ENCODE assay signal across 9 cellular contexts in the genomic region with DNA sequence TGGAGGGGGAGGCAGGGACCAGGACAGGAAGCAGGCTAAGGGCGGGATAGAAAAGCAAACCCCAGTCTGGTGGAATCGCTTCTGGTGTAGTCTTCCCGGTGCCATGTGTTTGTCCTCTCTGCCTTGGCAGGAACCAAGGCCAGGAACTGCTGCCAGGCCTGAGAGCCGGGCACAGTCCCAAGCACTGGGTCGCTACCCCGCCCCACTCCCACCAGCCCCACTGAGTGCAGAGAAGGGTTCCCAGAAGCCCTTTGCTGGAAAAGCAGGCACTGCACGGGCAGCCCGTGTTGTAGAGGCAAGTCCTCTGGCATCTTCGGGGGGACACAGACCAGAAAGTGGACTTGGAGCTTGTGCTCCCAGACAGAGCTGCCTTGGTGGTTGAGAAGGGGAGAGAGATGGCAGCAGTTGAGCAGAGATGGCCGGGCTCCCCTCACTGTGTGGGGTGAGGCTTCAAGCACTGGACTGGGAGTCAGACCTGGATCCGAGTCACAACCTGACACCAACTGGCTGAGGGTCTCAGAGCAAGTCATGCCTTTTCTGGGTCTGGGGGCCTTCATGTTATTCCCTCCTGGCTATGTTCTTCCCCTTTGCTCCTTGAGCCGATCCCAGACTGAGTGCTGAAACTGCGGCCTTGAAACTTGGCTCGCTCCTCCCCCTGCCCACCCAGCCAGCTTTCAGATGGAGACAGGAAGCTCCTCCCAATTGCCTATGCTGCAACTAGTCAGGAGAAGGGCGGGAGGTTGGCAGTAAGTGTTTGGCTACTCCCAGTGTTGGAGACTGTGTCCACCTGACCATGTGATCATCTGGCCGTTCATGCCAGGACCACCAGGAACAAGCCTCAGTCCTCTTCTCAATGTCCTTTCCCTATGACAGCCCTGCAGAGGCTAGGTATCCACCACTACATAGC. TPM values are rescaled to one million over a fixed set of nuclear protein-coding genes. Genes with fewer than 3 reads are reported as not detected.
DNase-seq lines count a peak whose midpoint lies in the region; ATAC-seq and TF ChIP-seq lines count a peak whose summit lies in the region.
"Had no signal": no experiment of that assay in that cellular context is flagged by ENCODE, and none has a peak within 500 bp of the region (broad histone marks: within the 10 kb centered on the region; RNA-seq: fewer than 3 reads in every experiment).

No MANE protein-coding gene starts in this region.

- H2BK15ac ChIP-seq in IMR-90 (ENCODE audit: low read depth, low read length) = no peak overlapping the region

- H3K27me3 Mint-ChIP-seq in activated naive CD8-positive, alpha-beta T cell treated with anti-CD3 and anti-CD28 coated beads for 36 hours = peaks cover 3% of the 10 kb centered on the region

- 0 out of 2 replicates have a peak, but pooled peaks cover 3% of the 10 kb centered on the region for H3K9me1 ChIP-seq in IMR-90 (ENCODE audit: insufficient read depth, low read length)

- TF ChIP-seq POLR2A in IMR-90 (IDR thresholded peaks at IDR 0.05; ENCODE audit: low read depth, low read length) = no peak

- H3K18ac ChIP-seq in IMR-90 (ENCODE audit: low read depth, low read length) = no peak overlapping the region

- peak; percentile 50 for ATAC-seq in IMR-90 (ENCODE audit: low read depth)
- ATAC-seq in GM21717 (IDR thresholded peaks at IDR 0.05; ENCODE audit: unreplicated experiment) = no peak

- no TSS peak for BruUV-seq in IMR-90 (replicated peaks; lab: Mats Ljungman, UMichigan)

- H3K27ac Mint-ChIP-seq in activated naive CD8-positive, alpha-beta T cell treated with anti-CD3 and anti-CD28 coated beads for 36 hours = no peak overlapping the region

- peaks cover 6% of the 10 kb centered on the region for H3K4me1 ChIP-seq in IMR-90 (ENCODE audit: control insufficient read depth, insufficient read depth, low read length)
- peaks cover 24 to 42% (median 37%) of the 10 kb centered on the region in 3 donors for H3K4me1 ChIP-seq in skeletal muscle tissue (ENCODE audit: control insufficient read depth in 3 of 3, insufficient read depth in 3 of 3, low read length in 3 of 3)
- no peaks in the 10 kb centered on the region for H3K4me1 ChIP-seq in smooth muscle cell (ENCODE audit: low read depth)
- H3K4me1 ChIP-seq: SJSA1 had no signal

- no peaks in the 10 kb centered on the region for H3K9me3 Mint-ChIP-seq in activated naive CD8-positive, alpha-beta T cell treated with anti-CD3 and anti-CD28 coated beads for 36 hours

- H4K20me1 ChIP-seq in IMR-90 (ENCODE audit: insufficient read depth, low read length) (no peaks in the 10 kb centered on the region; the same call in 1 of the 2 replicates), smooth muscle cell (ENCODE audit: low read depth) (no peaks in the 10 kb centered on the region)

- H3K36me3 Mint-ChIP-seq in activated naive CD8-positive, alpha-beta T cell treated with anti-CD3 and anti-CD28 coated beads for 36 hours = peaks cover 3% of the 10 kb centered on the region

- H3K4me1 Mint-ChIP-seq in activated naive CD8-positive, alpha-beta T cell treated with anti-CD3 and anti-CD28 coated beads for 36 hours = no peaks in the 10 kb centered on the region

- H3K27me3 ChIP-seq in IMR-90 (ENCODE audit: control insufficient read depth, insufficient read depth, low read length) (no peaks in the 10 kb centered on the region), skeletal muscle tissue (ENCODE audit: control insufficient read depth in 3 of 3, insufficient read depth in 3 of 3, low read length in 3 of 3) (no peaks in the 10 kb centered on the region), smooth muscle cell (ENCODE audit: low read depth) (no peaks in the 10 kb centered on the region)
- H3K27me3 ChIP-seq: SJSA1 had no signal

- H3K4ac ChIP-seq in IMR-90 (ENCODE audit: low read depth, low read length) = no peak overlapping the region

- no peak overlapping the region for H2BK120ac ChIP-seq in IMR-90 (ENCODE audit: low read depth, low read length)

- TF ChIP-seq RAD21 in IMR-90 (IDR thresholded peaks at IDR 0.05; ENCODE audit: low read length) = no peak

- H3K9me3 ChIP-seq in IMR-90 (ENCODE audit: control insufficient read depth, insufficient read depth, low read length) (no peaks in the 10 kb centered on the region), skeletal muscle tissue (ENCODE audit: control insufficient read depth in 3 of 3, low read length in 3 of 3) (no peaks in the 10 kb centered on the region), smooth muscle cell (replicated peaks; ENCODE audit: low read depth) (no peaks in the 10 kb centered on the region)
- H3K9me3 ChIP-seq: SJSA1 had no signal

- intact Hi-C loops in IMR-90 (cut with micrococcal nuclease) = no loop called here

- no peak overlapping the region for H3K23ac ChIP-seq in IMR-90 (ENCODE audit: low read depth, low read length)

- H3K4me2 ChIP-seq in IMR-90 (ENCODE audit: low read depth, low read length) = no peak overlapping the region
- H3K4me2 ChIP-seq in smooth muscle cell = no peak overlapping the region

- no peaks in the 10 kb centered on the region for H3F3A ChIP-seq in smooth muscle cell (ENCODE audit: low read depth)

- peaks cover 5% of the 10 kb centered on the region; the same call in 1 of the 2 replicates for H3K36me3 ChIP-seq in IMR-90 (ENCODE audit: control insufficient read depth, insufficient read depth, low read length)
- no peaks in the 10 kb centered on the region for H3K36me3 ChIP-seq in skeletal muscle tissue (ENCODE audit: control insufficient read depth in 3 of 3, insufficient read depth in 3 of 3, low read length in 3 of 3)
- no peaks in the 10 kb centered on the region for H3K36me3 ChIP-seq in smooth muscle cell (ENCODE audit: low read depth)
- H3K36me3 ChIP-seq: SJSA1 had no signal

- H3K79me1 ChIP-seq in IMR-90 (ENCODE audit: low read depth in 1 of 2, low read length in 2 of 2) = 0 out of 4 replicates have a peak, but pooled peaks cover 0 to 4% of the 10 kb centered on the region in 2 experiments

- dilution Hi-C loops in IMR-90 (cut with HindIII; ENCODE audit: low sequenced_read_pairs, unreplicated experiment) = no loop called here

- H2BK5ac ChIP-seq in IMR-90 (ENCODE audit: low read depth, low read length, poor library complexity, severe bottlenecking) = no peak overlapping the region

- H3K4me3 Mint-ChIP-seq in activated naive CD8-positive, alpha-beta T cell treated with anti-CD3 and anti-CD28 coated beads for 36 hours = no peak overlapping the region

- no peak overlapping the region for H3K9ac ChIP-seq in IMR-90 (ENCODE audit: low read depth, low read length)
- peak overlapping the region in 2 of 3 donors; percentile 43 to 60 for H3K9ac ChIP-seq in skeletal muscle tissue (ENCODE audit: low read depth in 1 of 3, low read length in 3 of 3)
- H3K9ac ChIP-seq in smooth muscle cell (ENCODE audit: low read depth) = no peak overlapping the region

- H2BK20ac ChIP-seq in IMR-90 (ENCODE audit: low read depth, low read length) = no peak overlapping the region

- no peak overlapping the region for H4K91ac ChIP-seq in IMR-90 (ENCODE audit: insufficient read depth, low read depth, low read length)

- CTCF ChIA-PET in IMR-90 (lab: Yijun Ruan, JAX) = no interaction called here

- 17% methylated on average over 2 of the region's 16 CpGs; no CpG with 5 or more reads in 1 of the 2 experiments for WGBS in IMR-90 (ENCODE audit: extremely low coverage in 2 of 2, insufficient read length in 1 of 2), 2 experiments
- WGBS in smooth muscle cell (ENCODE audit: low lambda C conversion rate) = 67% methylated on average over 16 of the region's 16 CpGs

- H4K8ac ChIP-seq in IMR-90 (ENCODE audit: low read depth in 2 of 2, low read length in 2 of 2) = no peak overlapping the region

- in situ Hi-C loops in IMR-90 (cut with MboI; ENCODE audit: low sequenced_read_pairs) = no loop called here

- H2AFZ ChIP-seq in IMR-90 (replicated peaks; ENCODE audit: low read length, poor library complexity) (peak overlapping the region; percentile 73), smooth muscle cell (ENCODE audit: low read depth) (no peak overlapping the region)

- POLR2A ChIA-PET in IMR-90 (lab: Charles Lee; ENCODE audit: unreplicated experiment) = no interaction called here

- H2AK5ac ChIP-seq in IMR-90 (ENCODE audit: low read depth, low read length) = no peak overlapping the region

- no peak overlapping the region for H3K4me3 ChIP-seq in IMR-90 (ENCODE audit: insufficient read depth, low read depth, low read length)
- H3K4me3 ChIP-seq in skeletal muscle tissue (ENCODE audit: low read length in 3 of 3) = peak overlapping the region in 1 of 3 donors; percentile 13
- no peak overlapping the region for H3K4me3 ChIP-seq in smooth muscle cell
- H3K4me3 ChIP-seq: SJSA1 had no signal

- H3K14ac ChIP-seq in IMR-90 (replicated peaks; ENCODE audit: low read depth, low read length) = no peak overlapping the region

- peak; percentile 10 for DNase-seq in IMR-90
- peak; percentile 69 for DNase-seq in cerebellum (ENCODE audit: low spot score)
- peak; percentile 12 for DNase-seq in iris pigment epithelial cell (ENCODE audit: low read depth)
- DNase-seq in smooth muscle cell (lab: John Stamatoyannopoulos, UW; ENCODE audit: unreplicated experiment) = no peak
- DNase-seq in activated naive CD8-positive, alpha-beta T cell treated with anti-CD3 and anti-CD28 coated beads for 36 hours = no peak
- DNase-seq in NCI-H1417 treated with DMSO at 0.1 percent for 48 hours (lab: John Stamatoyannopoulos, UW) = no peak

- no peak overlapping the region for H3K27ac ChIP-seq in IMR-90 (ENCODE audit: insufficient read depth, low read length)
- H3K27ac ChIP-seq in skeletal muscle tissue (ENCODE audit: low read depth, low read length) = peak overlapping the region; percentile 23
- no peak overlapping the region for H3K27ac ChIP-seq in smooth muscle cell (ENCODE audit: low read depth)
- H3K27ac ChIP-seq: SJSA1 had no signal

- H3K56ac ChIP-seq in IMR-90 (ENCODE audit: extremely low read depth, insufficient read depth, low read length) = no peak overlapping the region

- no peak overlapping the region for H2AK9ac ChIP-seq in IMR-90 (replicated peaks; ENCODE audit: low read depth, low read length, poor library complexity)

- no peak for TF ChIP-seq CTCF in IMR-90 (conservative IDR thresholded peaks at IDR 0.05; ENCODE audit: low read depth, low read length)
- TF ChIP-seq CTCF in smooth muscle cell (IDR thresholded peaks at IDR 0.05; ENCODE audit: borderline replicate concordance, insufficient read depth, poor library complexity, severe bottlenecking) = no peak

- no peak overlapping the region; the same call in 1 of the 2 replicates for H4K5ac ChIP-seq in IMR-90 (ENCODE audit: low read depth, low read length)

- H3K79me2 ChIP-seq in smooth muscle cell (ENCODE audit: low read depth) = no peaks in the 10 kb centered on the region

TF ChIP-seq in IMR-90, 13 proteins besides CTCF, POLR2A, EP300 and RAD21 (continues in another document):
- TF ChIP-seq RFX5 (IDR thresholded peaks at IDR 0.05; ENCODE audit: low read depth, low read length) (no peak), CHD1 (IDR thresholded peaks at IDR 0.05; ENCODE audit: low read depth, low read length) (no peak)

RNA-seq across cellular contexts. Expression of gene MTM1, which starts 59.7 kb away (rescaled TPM):
- total RNA-seq in IMR-90 (2012; rRNA removed) = 5.6 and 8.3 TPM in 2 replicates
- 2.1 and 3.8 TPM in 2 replicates for polyA plus RNA-seq in IMR-90 (2012; rRNA removed)
- polyA plus RNA-seq in IMR-90 (2012; cell fraction: cytosol; rRNA removed) = 0.41 and 0.90 TPM in 2 replicates
- 0.52 and 3.9 TPM in 2 replicates for polyA plus RNA-seq in IMR-90 (2012; cell fraction: nucleus; rRNA removed; ENCODE audit: low replicate concordance)
- 12.2 TPM for total RNA-seq in cerebellum
- 9.4 TPM for total RNA-seq in skeletal muscle tissue
- total RNA-seq in smooth muscle cell = 10.1 and 12.9 TPM in 2 replicates
- polyA plus RNA-seq in smooth muscle cell = 4.5 and 5.1 TPM in 2 replicates
- 10 to 100 TPM; 11.6 to 12.8 TPM for total RNA-seq in activated naive CD8-positive, alpha-beta T cell treated with anti-CD3 and anti-CD28 coated beads for 36 hours

Comparison
In these comparisons a context has a peak if more than half of its experiments do, and no peak if none do; other contexts are left out.
1. DNase-seq: peak in IMR-90 (single experiment), cerebellum (single experiment) and iris pigment epithelial cell (single experiment); none in smooth muscle cell (single experiment), activated naive CD8-positive, alpha-beta T cell treated with anti-CD3 and anti-CD28 coated beads for 36 hours (single experiment) and NCI-H1417 treated with DMSO at 0.1 percent for 48 hours (single experiment).
2. H3K9ac ChIP-seq: peak in skeletal muscle tissue (2 of 3); none in IMR-90 (single experiment) and smooth muscle cell (single experiment).